ENCODE assay signal across 8 cellular contexts in the genomic region with DNA sequence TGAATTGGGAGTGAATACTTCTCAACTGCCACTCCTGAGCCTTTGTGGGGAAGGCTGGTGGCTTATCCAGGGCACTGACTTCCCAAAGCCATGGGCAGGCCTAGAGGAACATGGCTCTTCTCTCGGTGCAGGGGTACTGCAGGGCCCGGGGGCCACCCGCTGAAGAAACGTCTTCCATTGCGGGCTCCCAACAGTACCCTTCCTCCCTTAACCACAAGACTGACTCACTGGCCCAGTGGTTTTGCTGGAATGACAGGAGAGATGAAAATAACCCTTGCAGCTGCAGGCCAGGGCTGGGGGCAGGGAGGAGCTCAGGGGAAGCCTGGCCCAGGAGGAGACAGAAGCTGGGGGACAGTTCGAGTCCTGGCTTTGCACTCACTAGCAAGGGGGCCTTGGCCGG. TPM values are rescaled to one million over a fixed set of nuclear protein-coding genes. Genes with fewer than 3 reads are reported as not detected.
A peak's percentile ranks its signal among the peaks of the same experiment; 100 is the strongest.
DNase-seq lines count a peak whose midpoint lies in the region; ATAC-seq and TF ChIP-seq lines count a peak whose summit lies in the region.

No MANE protein-coding gene starts in this region.

- no peak for TF ChIP-seq CTCF in WI38 (IDR thresholded peaks at IDR 0.05; ENCODE audit: low read depth, low read length)
- TF ChIP-seq CTCF in heart left ventricle (IDR thresholded peaks at IDR 0.05): no peak
- no peak for TF ChIP-seq CTCF in endothelial cell (IDR thresholded peaks at IDR 0.05; ENCODE audit: unreplicated experiment)

- H3K9me3 ChIP-seq in heart left ventricle: no peaks in the 10 kb centered on the region

- H3K27me3 Mint-ChIP-seq in activated naive CD4-positive, alpha-beta T cell treated with anti-CD3 and anti-CD28 coated beads for 36 hours (ENCODE audit: low read depth): no peaks in the 10 kb centered on the region
- peaks cover 3% of the 10 kb centered on the region for H3K27me3 Mint-ChIP-seq in endothelial cell (ENCODE audit: unreplicated experiment)
- H3K27me3 Mint-ChIP-seq in stimulated activated naive B cell treated with anti-CD40 and anti-IgM and Interleukin-4, amounts not matched to agents 10 μg/mL and 1 μg/mL and 100 μg/mL, for 72 hours: no peaks in the 10 kb centered on the region

- 36 to 68% (median 64%) methylated on average over 2 to 7 of the region's 7 CpGs for WGBS in heart left ventricle, 4 donors
- WGBS in urinary bladder: 56% methylated on average over 7 of the region's 7 CpGs

- H3K4me1 ChIP-seq in heart left ventricle (peaks cover 7 to 77% (median 71%) of the 10 kb centered on the region in 12 donors), urinary bladder (ENCODE audit: insufficient read depth) (no peaks in the 10 kb centered on the region)

- peak; percentile 39 for DNase-seq in activated naive CD4-positive, alpha-beta T cell treated with anti-CD3 and anti-CD28 coated beads for 36 hours
- DNase-seq in activated naive CD4-positive, alpha-beta T cell treated with anti-CD3 and anti-CD28 coated beads, Interleukin-2, amount 50 U/mL, for 16 hours: no peak
- DNase-seq in heart left ventricle: peak; percentile 50 to 76 (median 64)
- DNase-seq in endothelial cell (ENCODE audit: low spot score): no peak
- no peak for DNase-seq in stimulated activated naive B cell treated with anti-CD40 and anti-IgM and Interleukin-4, amounts not matched to agents 10 μg/mL and 1 μg/mL and 100 μg/mL, for 72 hours

- no peaks in the 10 kb centered on the region for H3K27me3 ChIP-seq in heart left ventricle

- intact Hi-C loops in activated naive CD4-positive, alpha-beta T cell treated with anti-CD3 and anti-CD28 coated beads for 36 hours (cut with micrococcal nuclease): no loop called here
- intact Hi-C loops in heart left ventricle (cut with DNase I): loop anchor here in 9 of 10 donors (5.0 to 10.0 kb wide), 5 partner anchors 81 to 146 kb away; partner anchors contain the start of gene MYH9 (in 6 of the 9)

- H3K4me1 Mint-ChIP-seq in activated naive CD4-positive, alpha-beta T cell treated with anti-CD3 and anti-CD28 coated beads for 36 hours (ENCODE audit: low read depth): peaks cover 30% of the 10 kb centered on the region
- H3K4me1 Mint-ChIP-seq in endothelial cell (ENCODE audit: unreplicated experiment): peaks cover 6% of the 10 kb centered on the region
- peaks cover 17 to 33% of the 10 kb centered on the region in 2 donors for H3K4me1 Mint-ChIP-seq in stimulated activated naive B cell treated with anti-CD40 and anti-IgM and Interleukin-4, amounts not matched to agents 10 μg/mL and 1 μg/mL and 100 μg/mL, for 72 hours

- peaks cover 14% of the 10 kb centered on the region for H3K36me3 Mint-ChIP-seq in activated naive CD4-positive, alpha-beta T cell treated with anti-CD3 and anti-CD28 coated beads for 36 hours (ENCODE audit: low read depth)
- H3K36me3 Mint-ChIP-seq in endothelial cell (ENCODE audit: low read depth, unreplicated experiment): peaks cover 9% of the 10 kb centered on the region
- H3K36me3 Mint-ChIP-seq in stimulated activated naive B cell treated with anti-CD40 and anti-IgM and Interleukin-4, amounts not matched to agents 10 μg/mL and 1 μg/mL and 100 μg/mL, for 72 hours: peaks cover 22 to 43% of the 10 kb centered on the region in 2 donors

- H3K36me3 ChIP-seq in heart left ventricle (peaks cover 0 to 36% (median 22%) of the 10 kb centered on the region in 9 donors), urinary bladder (ENCODE audit: insufficient read depth) (no peaks in the 10 kb centered on the region)

- H3K9me3 Mint-ChIP-seq in activated naive CD4-positive, alpha-beta T cell treated with anti-CD3 and anti-CD28 coated beads for 36 hours: no peaks in the 10 kb centered on the region
- H3K9me3 Mint-ChIP-seq in endothelial cell (ENCODE audit: unreplicated experiment): no peaks in the 10 kb centered on the region
- H3K9me3 Mint-ChIP-seq in stimulated activated naive B cell treated with anti-CD40 and anti-IgM and Interleukin-4, amounts not matched to agents 10 μg/mL and 1 μg/mL and 100 μg/mL, for 72 hours: no peaks in the 10 kb centered on the region

- no peak overlapping the region for H3K27ac Mint-ChIP-seq in activated naive CD4-positive, alpha-beta T cell treated with anti-CD3 and anti-CD28 coated beads for 36 hours
- no peak overlapping the region for H3K27ac Mint-ChIP-seq in endothelial cell (ENCODE audit: unreplicated experiment)
- H3K27ac Mint-ChIP-seq in stimulated activated naive B cell treated with anti-CD40 and anti-IgM and Interleukin-4, amounts not matched to agents 10 μg/mL and 1 μg/mL and 100 μg/mL, for 72 hours: no peak overlapping the region

- ATAC-seq in heart left ventricle: peak in 2 of 4 donors; percentile 4 to 7
- no peak for ATAC-seq in HG02884 (IDR thresholded peaks at IDR 0.05; ENCODE audit: unreplicated experiment)
- no peak for ATAC-seq in stimulated activated naive B cell treated with anti-CD40 and anti-IgM and Interleukin-4, amounts not matched to agents 10 μg/mL and 1 μg/mL and 100 μg/mL, for 72 hours (replicated peaks)

- TF ChIP-seq POLR2A in heart left ventricle (IDR thresholded peaks at IDR 0.05): no peak

- peak overlapping the region in 11 of 12 donors; percentile 80 to 98 (median 94) for H3K27ac ChIP-seq in heart left ventricle
- H3K27ac ChIP-seq in urinary bladder (ENCODE audit: low read depth): peak overlapping the region; percentile 40

- H3K4me3 ChIP-seq in WI38 (ENCODE audit: low read depth, low read length) (peak overlapping the region; percentile 27; the same call in 1 of the 2 replicates), heart left ventricle (no peak overlapping the region), urinary bladder (ENCODE audit: low read depth, low read length) (no peak overlapping the region)

- CTCF ChIA-PET in activated naive CD4-positive, alpha-beta T cell treated with anti-CD3 and anti-CD28 coated beads for 36 hours (lab: Charles Lee): interaction anchor here (0.8 to 9.9 kb wide), 3 partner anchors 20 to 168 kb away, joined by 3 to 119 read pairs (median 5); no protein-coding TSS in a partner anchor

- H3K4me3 Mint-ChIP-seq in activated naive CD4-positive, alpha-beta T cell treated with anti-CD3 and anti-CD28 coated beads for 36 hours: no peak overlapping the region
- H3K4me3 Mint-ChIP-seq in endothelial cell (ENCODE audit: unreplicated experiment): no peak overlapping the region
- H3K4me3 Mint-ChIP-seq in stimulated activated naive B cell treated with anti-CD40 and anti-IgM and Interleukin-4, amounts not matched to agents 10 μg/mL and 1 μg/mL and 100 μg/mL, for 72 hours: peak overlapping the region in 1 of 2 donors; percentile 19

RNA-seq across cellular contexts. Expression of gene TXN2, which starts 13.5 kb away (rescaled TPM):
- 100 to 1,000 TPM; 108 to 113 TPM for total RNA-seq in activated naive CD4-positive, alpha-beta T cell treated with anti-CD3 and anti-CD28 coated beads for 36 hours
- total RNA-seq in heart left ventricle (100 to 1,000 TPM in 6 of 9 donors, 10 to 100 TPM in 3; 87.9 to 128 (median 113) TPM), urinary bladder (10.9 TPM), endothelial cell (ENCODE audit: unreplicated experiment) (67.3 TPM)
- polyA plus RNA-seq in heart left ventricle (100 to 1,000 TPM in 1 of 2 donors, 10 to 100 TPM in 1; 99.9 to 160 TPM), urinary bladder (98.5 TPM)

RNA-seq across cellular contexts. Expression of gene FOXRED2, which starts 38.9 kb away (rescaled TPM):
- total RNA-seq in activated naive CD4-positive, alpha-beta T cell treated with anti-CD3 and anti-CD28 coated beads for 36 hours: 10 to 100 TPM; 10.6 to 11.9 TPM
- 10 to 100 TPM in 3 of 9 donors, 1 to 10 TPM in 6; 5.6 to 12.1 (median 8.3) TPM for total RNA-seq in heart left ventricle
- 1 to 10 TPM; 3.5 to 4.7 TPM for polyA plus RNA-seq in heart left ventricle
- total RNA-seq in urinary bladder: 9.9 TPM
- 10.9 TPM for polyA plus RNA-seq in urinary bladder
- total RNA-seq in endothelial cell (ENCODE audit: unreplicated experiment): 17.6 TPM

Comparison
In these comparisons a context has a peak if more than half of its experiments do, and no peak if none do; other contexts are left out.
1. DNase-seq: peak in activated naive CD4-positive, alpha-beta T cell treated with anti-CD3 and anti-CD28 coated beads for 36 hours (single experiment) and heart left ventricle (5 of 5); none in activated naive CD4-positive, alpha-beta T cell treated with anti-CD3 and anti-CD28 coated beads, Interleukin-2, amount 50 U/mL, for 16 hours (single experiment), endothelial cell (single experiment) and stimulated activated naive B cell treated with anti-CD40 and anti-IgM and Interleukin-4, amounts not matched to agents 10 μg/mL and 1 μg/mL and 100 μg/mL, for 72 hours (single experiment).